Comparison of ENCODE assay signal across 27 cellular contexts in genomic region chr13:67156718-67157049, GRCh38.
"Had no signal": no experiment of that assay in that cellular context is flagged by ENCODE, and none has a peak within 500 bp of the region (broad histone marks: within the 10 kb centered on the region; RNA-seq: fewer than 3 reads in every experiment).

No MANE protein-coding gene starts in this region.

- H3K4me2 ChIP-seq: hepatocyte, smooth muscle cell had no signal

- DNase-seq: activated CD4-positive, alpha-beta T cell treated with anti-CD3 and anti-CD28 coated beads, Interleukin-2, amount 10 ng/mL, durations not matched to agents 24 days and 14 days; activated CD4-positive, CD25-positive, alpha-beta regulatory T cell treated with anti-CD3 and anti-CD28 coated beads, Interleukin-2, amount 50 U/mL, for 72 hours; activated CD8-positive, alpha-beta T cell treated with anti-CD3 and anti-CD28 coated beads for 36 hours; activated gamma-delta T cell treated with Interleukin-2 at 50 U/mL for 16 hours; activated naive CD8-positive, alpha-beta T cell treated with anti-CD3 and anti-CD28 coated beads, Interleukin-2, amount 50 U/mL, for 24 hours; activated T-cell treated with anti-CD3 and anti-CD28 coated beads, Interleukin-2, amount 50 U/mL, for 4 hours; dermis blood vessel endothelial cell; effector CD8-positive, alpha-beta T cell; immature natural killer cell; kidney; midbrain; naive thymus-derived CD4-positive, alpha-beta T cell; occipital lobe; stimulated activated CD4-positive, alpha-beta T cell treated with anti-CD3 and anti-CD28 coated beads, Interleukin-15, amount 100 ng/mL, for 24 hours; stimulated activated CD4-positive, alpha-beta T cell treated with anti-CD3 and anti-CD28 coated beads, Interleukin-2, amount 100 ng/mL, for 24 hours; stimulated activated naive CD4-positive, alpha-beta T cell treated with Interleukin-2 at 50 U/mL for 16 hours; SW 1271; T-helper 9 cell; uterus; WERI-Rb-1 had no signal

- H3K4me3 ChIP-seq: gastroesophageal sphincter, hepatocyte, psoas muscle, smooth muscle cell, thoracic aorta, uterus had no signal

- H3K79me2 ChIP-seq: hepatocyte, parathyroid adenoma had no signal

- H3K36me3 ChIP-seq: gastroesophageal sphincter, thoracic aorta, uterus, WERI-Rb-1 had no signal

- H3K27me3 ChIP-seq: gastroesophageal sphincter, hepatocyte, uterus had no signal

- H3K4me1 ChIP-seq: gastroesophageal sphincter, parathyroid adenoma, psoas muscle, uterus had no signal

- H2AFZ ChIP-seq: hepatocyte, parathyroid adenoma had no signal

- H3K9ac ChIP-seq: parathyroid adenoma had no signal

- ATAC-seq: activated CD8-positive, alpha-beta T cell treated with anti-CD3 and anti-CD28 coated beads for 36 hours; activated naive CD8-positive, alpha-beta T cell treated with anti-CD3 and anti-CD28 coated beads, Interleukin-2, amount 50 U/mL, for 24 hours; activated T-cell treated with anti-CD3 and anti-CD28 coated beads, Interleukin-2, amount 50 U/mL, for 4 hours; activated T-helper 17 cell treated with anti-CD3 and anti-CD28 coated beads, Interleukin-2, amount 50 U/mL, for 72 hours; gastroesophageal sphincter; naive thymus-derived CD4-positive, alpha-beta T cell; psoas muscle had no signal

- H3K9me3 ChIP-seq: gastroesophageal sphincter, psoas muscle, thoracic aorta, uterus had no signal

- H3K27ac ChIP-seq: gastroesophageal sphincter, hepatocyte, parathyroid adenoma, psoas muscle, thoracic aorta, uterus, WERI-Rb-1 had no signal
